ENCODE assay signal across 8 cellular contexts in genomic region chr1:205313681-205314308, GRCh38. TPM values are rescaled to one million over a fixed set of nuclear protein-coding genes. Genes with fewer than 3 reads are reported as not detected.
DNase-seq lines count a peak whose midpoint lies in the region; ATAC-seq and TF ChIP-seq lines count a peak whose summit lies in the region.

No MANE protein-coding gene starts in this region.

- H3K4me1 Mint-ChIP-seq in activated CD4-positive, alpha-beta T cell treated with anti-CD3 and anti-CD28 coated beads, Interleukin-2, amount 10 ng/mL, durations not matched to agents 24 days and 14 days: peaks cover 65% of the 10 kb centered on the region

- peak; percentile 82 for DNase-seq in activated CD4-positive, alpha-beta T cell treated with anti-CD3 and anti-CD28 coated beads, Interleukin-2, amount 10 ng/mL, durations not matched to agents 24 days and 14 days
- peak; percentile 37 for DNase-seq in epidermal melanocyte (ENCODE audit: insufficient read length, low spot score)
- peak; percentile 32 to 70 for DNase-seq in tibial artery

- H3K27ac ChIP-seq in tibial artery: no peak overlapping the region

- no peak for TF ChIP-seq CTCF in tibial artery (IDR thresholded peaks at IDR 0.05)

- intact Hi-C loops in activated CD4-positive, alpha-beta T cell treated with anti-CD3 and anti-CD28 coated beads, Interleukin-2, amount 10 ng/mL, durations not matched to agents 24 days and 14 days (cut with micrococcal nuclease): loop anchor here (1.0 kb wide), 2 partner anchors 8 to 25 kb away; partner anchors contain the start of gene NUAK2
- intact Hi-C loops in tibial artery (cut with DNase I; ENCODE audit: low total_unique reads): no loop called here

- H3K4me1 ChIP-seq in ES-I3 (ENCODE audit: insufficient read depth, low read length) (peaks cover 51% of the 10 kb centered on the region), mononuclear cell (ENCODE audit: insufficient read depth, low read length) (peaks cover 89% of the 10 kb centered on the region), tibial artery (peaks cover 0 to 18% (median 10%) of the 10 kb centered on the region in 4 donors)

- peak; percentile 62 for ATAC-seq in HG03432 (IDR thresholded peaks at IDR 0.05; ENCODE audit: unreplicated experiment)
- ATAC-seq in GM18498 (IDR thresholded peaks at IDR 0.05; ENCODE audit: unreplicated experiment): no peak
- ATAC-seq in HG02610 (IDR thresholded peaks at IDR 0.05; ENCODE audit: unreplicated experiment): no peak

- H3K27ac Mint-ChIP-seq in activated CD4-positive, alpha-beta T cell treated with anti-CD3 and anti-CD28 coated beads, Interleukin-2, amount 10 ng/mL, durations not matched to agents 24 days and 14 days: peak overlapping the region; percentile 89

- H3K9me3 Mint-ChIP-seq in activated CD4-positive, alpha-beta T cell treated with anti-CD3 and anti-CD28 coated beads, Interleukin-2, amount 10 ng/mL, durations not matched to agents 24 days and 14 days: no peaks in the 10 kb centered on the region

- H3K4me3 ChIP-seq in mononuclear cell (ENCODE audit: low read length) (peak overlapping the region; percentile 28), tibial artery (peak overlapping the region in 1 of 2 donors; percentile 10)

- no peaks in the 10 kb centered on the region for H3K27me3 Mint-ChIP-seq in activated CD4-positive, alpha-beta T cell treated with anti-CD3 and anti-CD28 coated beads, Interleukin-2, amount 10 ng/mL, durations not matched to agents 24 days and 14 days

- no peaks in the 10 kb centered on the region for H3K27me3 ChIP-seq in mononuclear cell (ENCODE audit: insufficient read depth, low read length)
- peaks cover 0 to 20% of the 10 kb centered on the region in 2 donors for H3K27me3 ChIP-seq in tibial artery

- H3K9ac ChIP-seq in ES-I3 (ENCODE audit: low read depth, low read length): peak overlapping the region; percentile 13; the same call in 1 of the 2 replicates

- H3K4me3 Mint-ChIP-seq in activated CD4-positive, alpha-beta T cell treated with anti-CD3 and anti-CD28 coated beads, Interleukin-2, amount 10 ng/mL, durations not matched to agents 24 days and 14 days: peak overlapping the region; percentile 85

- H3K9me3 ChIP-seq in ES-I3 (ENCODE audit: control insufficient read depth, insufficient read depth, low read length): no peaks in the 10 kb centered on the region
- H3K9me3 ChIP-seq in mononuclear cell (ENCODE audit: low read depth, low read length): no peaks in the 10 kb centered on the region
- no peaks in the 10 kb centered on the region for H3K9me3 ChIP-seq in tibial artery

- H3K36me3 ChIP-seq in ES-I3 (ENCODE audit: insufficient read depth, low read length) (peaks cover 32% of the 10 kb centered on the region), tibial artery (no peaks in the 10 kb centered on the region)

- peaks cover 34% of the 10 kb centered on the region for H3K36me3 Mint-ChIP-seq in activated CD4-positive, alpha-beta T cell treated with anti-CD3 and anti-CD28 coated beads, Interleukin-2, amount 10 ng/mL, durations not matched to agents 24 days and 14 days (ENCODE audit: low read depth)

RNA-seq across cellular contexts. Expression of gene NUAK2, which starts 7.8 kb away (rescaled TPM):
- total RNA-seq in activated CD4-positive, alpha-beta T cell treated with anti-CD3 and anti-CD28 coated beads, Interleukin-2, amount 10 ng/mL, durations not matched to agents 24 days and 14 days: 0.80 and 1.0 TPM in 2 replicates
- 34.2 TPM for total RNA-seq in mononuclear cell

RNA-seq across cellular contexts. Expression of gene KLHDC8A, which starts 42.9 kb away (rescaled TPM):
- 0.44 TPM in 1 of 2 replicates, not detected in the other for total RNA-seq in activated CD4-positive, alpha-beta T cell treated with anti-CD3 and anti-CD28 coated beads, Interleukin-2, amount 10 ng/mL, durations not matched to agents 24 days and 14 days
- 0.21 TPM for total RNA-seq in mononuclear cell

Comparison
In these comparisons a context has a peak if more than half of its experiments do, and no peak if none do; other contexts are left out.
1. RNA of gene NUAK2, which starts 7.8 kb away (total RNA-seq): 34.2 TPM in mononuclear cell (single experiment); 0.80 to 1.0 TPM in activated CD4-positive, alpha-beta T cell treated with anti-CD3 and anti-CD28 coated beads, Interleukin-2, amount 10 ng/mL, durations not matched to agents 24 days and 14 days; every median in the first group is over 10 times any median in the second.
2. Peak in every context shown above with its lines, with median percentiles within 50 percentile points of each other: DNase-seq.